ENCODE assay signal across 22 cellular contexts in genomic region chr3:42934910-42935309, GRCh38. TPM values are rescaled to one million over a fixed set of nuclear protein-coding genes. Genes with fewer than 3 reads are reported as not detected.
"Had no signal": no experiment of that assay in that cellular context is flagged by ENCODE, and none has a peak within 500 bp of the region (broad histone marks: within the 10 kb centered on the region; RNA-seq: fewer than 3 reads in every experiment).

No MANE protein-coding gene starts in this region.

- H3K9me3 ChIP-seq: SJSA1 had no signal

- H3K27ac ChIP-seq: SJSA1, SK-N-MC had no signal

- DNase-seq: IMR-90, Karpas-422, KG1, MM.1S, NCI-H1092 treated with DMSO at 0.1 percent for 48 hours, NCI-H1436, NCI-H187, NCI-H2029, NCI-H2081 treated with DMSO at 0.1 percent for 48 hours, NCI-H2171, NCI-H226, NCI-H446, NCI-H510A, NCI-H524 treated with DMSO at 0.1 percent for 48 hours, NCI-H774, Right ventricle myocardium superior, RPMI8226, SIG-M5 had no signal

- H3K27me3 ChIP-seq: SJSA1 had no signal

- H3K36me3 ChIP-seq: SJSA1 had no signal

- H3K4me3 ChIP-seq: SJSA1, SK-N-MC had no signal

- H3K4me1 ChIP-seq: SJSA1 had no signal

RNA-seq across cellular contexts. Expression of gene ZNF662, which starts 29.0 kb away (rescaled TPM):
- total RNA-seq: HT-29, SJSA1 had no signal

RNA-seq across cellular contexts. Expression of gene GASK1A, which starts 44.2 kb away (rescaled TPM):
- total RNA-seq: SJSA1 had no signal

RNA-seq across cellular contexts. Expression of gene CYP8B1, which starts 59.2 kb away (rescaled TPM):
- total RNA-seq: HT-29, IMR-90, M059J, Right ventricle myocardium superior, SJSA1 had no signal
- polyA plus RNA-seq: IMR-90 had no signal
